Comparison of ENCODE assay signal across 9 cellular contexts in the genomic region with DNA sequence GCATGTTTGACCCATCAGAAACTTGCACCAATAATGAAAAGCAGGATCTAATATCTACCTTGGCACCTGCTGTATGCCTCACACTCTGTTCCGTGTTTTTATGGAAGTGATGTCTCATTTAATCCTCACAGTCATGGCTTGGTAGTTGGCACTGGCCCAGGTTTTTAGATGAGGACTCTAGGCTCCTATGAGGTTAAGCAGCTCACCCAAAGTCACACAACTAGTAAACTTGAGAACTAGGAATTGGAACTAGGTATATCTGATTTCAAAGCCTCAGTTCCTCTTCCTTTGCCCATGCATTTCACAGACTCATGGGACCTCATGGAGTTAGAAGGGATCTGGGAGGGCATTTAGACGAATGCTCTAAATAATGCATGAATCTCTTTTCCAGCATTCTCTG. TPM values are rescaled to one million over a fixed set of nuclear protein-coding genes. Genes with fewer than 3 reads are reported as not detected.
DNase-seq lines count a peak whose midpoint lies in the region; ATAC-seq and TF ChIP-seq lines count a peak whose summit lies in the region.
"Had no signal": no experiment of that assay in that cellular context is flagged by ENCODE, and none has a peak within 500 bp of the region (broad histone marks: within the 10 kb centered on the region; RNA-seq: fewer than 3 reads in every experiment).

No MANE protein-coding gene starts in this region.

- H2AFZ ChIP-seq in IMR-90 (replicated peaks; ENCODE audit: low read length, poor library complexity), result no peak overlapping the region

- peaks cover 0 to 12% of the 10 kb centered on the region in 2 experiments; a peak in 2 of 4 replicates for H3K79me1 ChIP-seq in IMR-90 (ENCODE audit: low read depth in 1 of 2, low read length in 2 of 2)

- TF ChIP-seq CTCF in AG04450 (IDR thresholded peaks at IDR 0.05; ENCODE audit: low read depth, low read length) (no peak), IMR-90 (conservative IDR thresholded peaks at IDR 0.05; ENCODE audit: low read depth, low read length) (no peak), ascending aorta (IDR thresholded peaks at IDR 0.05) (no peak), mucosa of descending colon (IDR thresholded peaks at IDR 0.05) (no peak)

- peak overlapping the region; percentile 91 for H2BK20ac ChIP-seq in IMR-90 (ENCODE audit: low read depth, low read length)

- H2BK15ac ChIP-seq in IMR-90 (ENCODE audit: low read depth, low read length), result peak overlapping the region; percentile 17

- peaks cover 4% of the 10 kb centered on the region; the same call in 1 of the 2 replicates for H3K9me1 ChIP-seq in IMR-90 (ENCODE audit: insufficient read depth, low read length)

- no peak for TF ChIP-seq RAD21 in IMR-90 (IDR thresholded peaks at IDR 0.05; ENCODE audit: low read length)

- peak overlapping the region; percentile 16; the same call in 1 of the 2 replicates for H3K9ac ChIP-seq in IMR-90 (ENCODE audit: low read depth, low read length)

- BruUV-seq in IMR-90 (replicated peaks; lab: Mats Ljungman, UMichigan), result no TSS peak

- no peak overlapping the region for H3K56ac ChIP-seq in IMR-90 (ENCODE audit: extremely low read depth, insufficient read depth, low read length)

- DNase-seq in AG04450 (ENCODE audit: low read depth, low spot score), result no peak
- no peak for DNase-seq in IMR-90
- peak in 1 of 2 donors; percentile 76 for DNase-seq in ascending aorta (ENCODE audit: low spot score in 2 of 2)
- no peak for DNase-seq in mucosa of descending colon
- DNase-seq in amniotic stem cell (lab: John Stamatoyannopoulos, UW), result no peak
- no peak for DNase-seq in NOMO-1 treated with DMSO at 0.1 percent for 48 hours (lab: John Stamatoyannopoulos, UW; ENCODE audit: unreplicated experiment)
- DNase-seq in HuH-7.5 (ENCODE audit: low spot score), result no peak
- DNase-seq: Kasumi-1 had no signal

- H2BK5ac ChIP-seq in IMR-90 (ENCODE audit: low read depth, low read length, poor library complexity, severe bottlenecking), result peak overlapping the region; percentile 95

- peaks cover 22% of the 10 kb centered on the region for H3K4me1 ChIP-seq in IMR-90 (ENCODE audit: control insufficient read depth, insufficient read depth, low read length)
- peaks cover 8 to 29% of the 10 kb centered on the region in 2 donors for H3K4me1 ChIP-seq in ascending aorta
- H3K4me1 ChIP-seq in mucosa of descending colon (ENCODE audit: low read depth), result peaks cover 19% of the 10 kb centered on the region

- peak overlapping the region; percentile 91 for H3K14ac ChIP-seq in IMR-90 (replicated peaks; ENCODE audit: low read depth, low read length)

- H2AK5ac ChIP-seq in IMR-90 (ENCODE audit: low read depth, low read length), result peak overlapping the region; percentile 29; the same call in 1 of the 2 replicates

- peak overlapping the region; percentile 85; the same call in 1 of the 2 replicates for H4K5ac ChIP-seq in IMR-90 (ENCODE audit: low read depth, low read length)

- H3K36me3 ChIP-seq in IMR-90 (ENCODE audit: control insufficient read depth, insufficient read depth, low read length) (no peaks in the 10 kb centered on the region), ascending aorta (no peaks in the 10 kb centered on the region), mucosa of descending colon (ENCODE audit: low read depth) (no peaks in the 10 kb centered on the region)

- intact Hi-C loops in IMR-90 (cut with micrococcal nuclease) (no loop called here), ascending aorta (cut with DNase I) (no loop called here), mucosa of descending colon (cut with DNase I, micrococcal nuclease) (no loop called here)

- H3K4me3 ChIP-seq in AG04450 (ENCODE audit: low read depth, low read length) (no peak overlapping the region), IMR-90 (ENCODE audit: insufficient read depth, low read depth, low read length) (no peak overlapping the region), ascending aorta (peak overlapping the region in 1 of 2 donors; percentile 49), mucosa of descending colon (no peak overlapping the region)

- H3K27me3 ChIP-seq in AG04450 (ENCODE audit: control insufficient read depth, insufficient read depth, low read length) (no peaks in the 10 kb centered on the region), IMR-90 (ENCODE audit: control insufficient read depth, insufficient read depth, low read length) (no peaks in the 10 kb centered on the region), ascending aorta (no peaks in the 10 kb centered on the region)

- H4K20me1 ChIP-seq in IMR-90 (ENCODE audit: insufficient read depth, low read length), result no peaks in the 10 kb centered on the region

- no peaks in the 10 kb centered on the region for H3K9me3 ChIP-seq in AG04450 (ENCODE audit: control insufficient read depth, insufficient read depth, low read length)
- H3K9me3 ChIP-seq in IMR-90 (ENCODE audit: control insufficient read depth, insufficient read depth, low read length), result no peaks in the 10 kb centered on the region
- no peaks in the 10 kb centered on the region for H3K9me3 ChIP-seq in ascending aorta
- H3K9me3 ChIP-seq in mucosa of descending colon, result no peaks in the 10 kb centered on the region

- CTCF ChIA-PET in AG04450 (lab: Charles Lee), result interaction anchor here (1.1 to 3.6 kb wide), 16 partner anchors 7 to 596 kb away, joined by 3 to 42 read pairs (median 6); a partner anchor contains a TSS
- CTCF ChIA-PET in IMR-90 (lab: Yijun Ruan, JAX), result interaction anchor here (0.6 to 2.6 kb wide), 5 partner anchors 10 to 583 kb away, joined by 3 to 18 read pairs (median 6); no protein-coding TSS in a partner anchor

- H4K91ac ChIP-seq in IMR-90 (ENCODE audit: insufficient read depth, low read depth, low read length), result peak overlapping the region; percentile 9

- in situ Hi-C loops in IMR-90 (cut with MboI; ENCODE audit: low sequenced_read_pairs), result no loop called here

- POLR2A ChIA-PET in AG04450 (lab: Yijun Ruan, JAX), result interaction anchor here (0.5 to 2.3 kb wide), 2 partner anchors 101 to 111 kb away, joined by 3 to 14 read pairs; a partner anchor contains a TSS
- POLR2A ChIA-PET in IMR-90 (lab: Charles Lee; ENCODE audit: unreplicated experiment), result interaction anchor here (1.7 kb wide), 1 partner anchor 224 kb away, joined by 6 read pairs; no protein-coding TSS in a partner anchor

- peak overlapping the region; percentile 71 for H3K4ac ChIP-seq in IMR-90 (ENCODE audit: low read depth, low read length)

- peak overlapping the region; percentile 93; the same call in 1 of the 2 replicates for H3K18ac ChIP-seq in IMR-90 (ENCODE audit: low read depth, low read length)

- no CpG with 5 or more reads among the region's 2 CpGs for WGBS in IMR-90 (ENCODE audit: extremely low coverage in 2 of 2, insufficient read length in 1 of 2), 2 experiments

- peak overlapping the region; percentile 35 to 89 for H4K8ac ChIP-seq in IMR-90 (ENCODE audit: low read depth in 2 of 2, low read length in 2 of 2)

- TF ChIP-seq POLR2A in IMR-90 (IDR thresholded peaks at IDR 0.05; ENCODE audit: low read depth, low read length), result no peak

- H2AK9ac ChIP-seq in IMR-90 (replicated peaks; ENCODE audit: low read depth, low read length, poor library complexity), result no peak overlapping the region

- ATAC-seq in IMR-90 (ENCODE audit: low read depth), result no peak
- ATAC-seq in mucosa of descending colon, result peak; percentile 6
- no peak for ATAC-seq in GM19452 (IDR thresholded peaks at IDR 0.05; ENCODE audit: unreplicated experiment)

- H3K4me2 ChIP-seq in IMR-90 (ENCODE audit: low read depth, low read length), result no peak overlapping the region

- H3K23ac ChIP-seq in IMR-90 (ENCODE audit: low read depth, low read length), result peak overlapping the region; percentile 98; the same call in 1 of the 2 replicates

- peak overlapping the region; percentile 92 for H3K27ac ChIP-seq in AG04450 (ENCODE audit: low read depth, low read length)
- H3K27ac ChIP-seq in IMR-90 (ENCODE audit: insufficient read depth, low read length), result peak overlapping the region; percentile 44; the same call in 1 of the 2 replicates
- peak overlapping the region; percentile 85 to 95 for H3K27ac ChIP-seq in ascending aorta

- dilution Hi-C loops in IMR-90 (cut with HindIII; ENCODE audit: low sequenced_read_pairs, unreplicated experiment), result no loop called here

- H2BK120ac ChIP-seq in IMR-90 (ENCODE audit: low read depth, low read length), result peak overlapping the region; percentile 92

TF ChIP-seq in IMR-90, 13 proteins besides CTCF, POLR2A, EP300 and RAD21:
- TF ChIP-seq BHLHE40 (IDR thresholded peaks at IDR 0.05; ENCODE audit: low read depth, low read length) (no peak), MAZ (IDR thresholded peaks at IDR 0.05; ENCODE audit: borderline replicate concordance, low read depth, low read length) (no peak), RCOR1 (IDR thresholded peaks at IDR 0.05; ENCODE audit: insufficient replicate concordance, low read length) (no peak), NFE2L2 (IDR thresholded peaks at IDR 0.05; ENCODE audit: low read depth, low read length) (no peak), MXI1 (IDR thresholded peaks at IDR 0.05; ENCODE audit: borderline replicate concordance, low read depth, low read length) (no peak), CHD1 (IDR thresholded peaks at IDR 0.05; ENCODE audit: low read depth, low read length) (no peak)
- TF ChIP-seq, protein P1, sequence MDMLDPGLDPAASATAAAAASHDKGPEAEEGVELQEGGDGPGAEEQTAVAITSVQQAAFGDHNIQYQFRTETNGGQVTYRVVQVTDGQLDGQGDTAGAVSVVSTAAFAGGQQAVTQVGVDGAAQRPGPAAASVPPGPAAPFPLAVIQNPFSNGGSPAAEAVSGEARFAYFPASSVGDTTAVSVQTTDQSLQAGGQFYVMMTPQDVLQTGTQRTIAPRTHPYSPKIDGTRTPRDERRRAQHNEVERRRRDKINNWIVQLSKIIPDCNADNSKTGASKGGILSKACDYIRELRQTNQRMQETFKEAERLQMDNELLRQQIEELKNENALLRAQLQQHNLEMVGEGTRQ (IDR thresholded peaks at IDR 0.05; ENCODE audit: low read depth, low read length), result no peak

RNA-seq across cellular contexts. Expression of a gene that starts 21.3 kb away (rescaled TPM):
- 19.4 and 22.6 TPM in 2 replicates for polyA plus RNA-seq in AG04450 (2011; rRNA removed)
- polyA minus RNA-seq in AG04450 (2011; rRNA and poly(A)+ RNA removed), result 11.2 and 14.5 TPM in 2 replicates
- total RNA-seq in IMR-90 (2012; rRNA removed), result 10.6 and 12.8 TPM in 2 replicates
- polyA plus RNA-seq in IMR-90 (2012; rRNA removed), result 16.0 and 17.7 TPM in 2 replicates
- polyA plus RNA-seq in IMR-90 (2012; cell fraction: cytosol; rRNA removed), result 2.9 and 4.6 TPM in 2 replicates
- 20.3 and 133 TPM in 2 replicates for polyA plus RNA-seq in IMR-90 (2012; cell fraction: nucleus; rRNA removed; ENCODE audit: low replicate concordance)
- total RNA-seq in ascending aorta, result 19.2 TPM
- total RNA-seq in mucosa of descending colon, result 10 to 100 TPM; 16.2 to 29.5 (median 23.5) TPM
